Comparison of ENCODE assay signal across 14 cellular contexts in the genomic region with DNA sequence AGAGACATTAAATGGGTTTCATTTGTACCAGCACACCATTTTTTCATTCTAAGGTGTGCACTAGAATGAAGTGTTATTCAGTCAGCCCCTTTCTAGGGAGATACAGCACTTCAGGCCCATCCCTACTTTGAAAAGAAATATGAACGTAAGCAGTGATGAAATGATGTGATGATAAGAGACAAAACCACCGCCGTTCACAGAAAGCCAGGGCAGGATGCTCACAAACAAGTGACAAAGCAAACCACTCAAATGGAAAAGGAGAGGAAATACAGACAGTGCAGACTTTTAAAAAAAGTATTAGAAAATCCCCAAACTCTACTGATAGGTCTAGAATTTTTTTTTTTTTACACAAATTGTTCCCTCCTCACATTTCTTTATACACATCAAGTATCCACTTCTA.
DNase-seq lines count a peak whose midpoint lies in the region; ATAC-seq, FAIRE-seq and TF ChIP-seq lines count a peak whose summit lies in the region.
"Had no signal": no experiment of that assay in that cellular context is flagged by ENCODE, and none has a peak within 500 bp of the region (broad histone marks: within the 10 kb centered on the region; RNA-seq: fewer than 3 reads in every experiment).

No MANE protein-coding gene starts in this region.

- H3K4me3 Mint-ChIP-seq in CD8-positive, alpha-beta T cell, result peak overlapping the region; percentile 52
- peak overlapping the region in 9 of 10 donors; percentile 12 to 68 (median 48) for H3K4me3 Mint-ChIP-seq in naive thymus-derived CD8-positive, alpha-beta T cell

- H3K4me1 Mint-ChIP-seq in CD8-positive, alpha-beta T cell (ENCODE audit: low read depth), result peaks cover 77% of the 10 kb centered on the region
- H3K4me1 Mint-ChIP-seq in naive thymus-derived CD8-positive, alpha-beta T cell, result peaks cover 25 to 72% (median 69%) of the 10 kb centered on the region in 4 donors

- peak; percentile 30 to 85 (median 61) for DNase-seq in CD8-positive, alpha-beta T cell
- DNase-seq in activated T-cell treated with anti-CD3 and anti-CD28 coated beads, Interleukin-2, amount 50 U/mL, for 1 hour, result peak; percentile 41
- peak; percentile 22 to 91 (median 74) for DNase-seq in naive thymus-derived CD8-positive, alpha-beta T cell
- no peak for DNase-seq in vagina (ENCODE audit: extremely low spot score in 2 of 2)
- DNase-seq in pancreas, result no peak
- no peak for DNase-seq in GDM1 (lab: John Stamatoyannopoulos, UW)
- DNase-seq: NCI-H2029 treated with DMSO at 0.1 percent for 48 hours, retina, substantia nigra had no signal

- TF ChIP-seq POLR2A in vagina (IDR thresholded peaks at IDR 0.05), result no peak

- no peaks in the 10 kb centered on the region for H3K27me3 ChIP-seq in CD8-positive, alpha-beta T cell (ENCODE audit: insufficient read depth, low read length)
- no peaks in the 10 kb centered on the region for H3K27me3 ChIP-seq in vagina
- H3K27me3 ChIP-seq in pancreas, result no peaks in the 10 kb centered on the region

- CTCF ChIA-PET in CD8-positive, alpha-beta T cell (lab: Charles Lee), result interaction anchor here (0.8 to 1.3 kb wide), 3 partner anchors 11 to 31 kb away, joined by 3 to 4 read pairs (median 3); no protein-coding TSS in a partner anchor

- H3K27me3 Mint-ChIP-seq in CD8-positive, alpha-beta T cell (ENCODE audit: low read depth), result no peaks in the 10 kb centered on the region
- no peaks in the 10 kb centered on the region for H3K27me3 Mint-ChIP-seq in naive thymus-derived CD8-positive, alpha-beta T cell

- H3K36me3 ChIP-seq in CD8-positive, alpha-beta T cell (ENCODE audit: insufficient read depth, low read length), result no peaks in the 10 kb centered on the region
- H3K36me3 ChIP-seq in vagina, result peaks cover 0 to 15% of the 10 kb centered on the region in 2 donors
- H3K36me3 ChIP-seq in pancreas, result peaks cover 0 to 5% (median 0%) of the 10 kb centered on the region in 3 donors

- peak overlapping the region; percentile 28 for H3K27ac ChIP-seq in CD8-positive, alpha-beta T cell (ENCODE audit: low read depth, low read length)
- no peak overlapping the region for H3K27ac ChIP-seq in vagina
- H3K27ac ChIP-seq in pancreas, result no peak overlapping the region

- intact Hi-C loops in CD8-positive, alpha-beta T cell (cut with DNase I, micrococcal nuclease), result loop anchor here (2.0 to 10.0 kb wide), 8 partner anchors 44 to 1123 kb away; a partner anchor contains a TSS
- intact Hi-C loops in vagina (cut with DNase I), result no loop called here
- intact Hi-C loops in pancreas (cut with DNase I), result no loop called here

- H3K36me3 Mint-ChIP-seq in CD8-positive, alpha-beta T cell, result peaks cover 37% of the 10 kb centered on the region
- peaks cover 0 to 5% (median 2%) of the 10 kb centered on the region in 3 donors for H3K36me3 Mint-ChIP-seq in naive thymus-derived CD8-positive, alpha-beta T cell

- H3K9me3 ChIP-seq in CD8-positive, alpha-beta T cell (ENCODE audit: low read length), result peaks cover 4% of the 10 kb centered on the region
- H3K9me3 ChIP-seq in vagina (no peaks in the 10 kb centered on the region), pancreas (no peaks in the 10 kb centered on the region)

- TF ChIP-seq CTCF in CD8-positive, alpha-beta T cell (IDR thresholded peaks at IDR 0.05), result no peak
- no peak for TF ChIP-seq CTCF in vagina (IDR thresholded peaks at IDR 0.05)
- TF ChIP-seq CTCF in pancreas (IDR thresholded peaks at IDR 0.05), result no peak

- peaks cover 2% of the 10 kb centered on the region for H3K9me3 Mint-ChIP-seq in CD8-positive, alpha-beta T cell
- peaks cover 0 to 3% (median 0%) of the 10 kb centered on the region in 9 donors for H3K9me3 Mint-ChIP-seq in naive thymus-derived CD8-positive, alpha-beta T cell

- POLR2A ChIA-PET in CD8-positive, alpha-beta T cell (lab: Charles Lee), result interaction anchor here (1.2 kb wide), 1 partner anchor 280 kb away, joined by 4 read pairs; a partner anchor contains a TSS
- POLR2A ChIA-PET in naive thymus-derived CD8-positive, alpha-beta T cell (lab: Charles Lee), result interaction anchor here (0.7 kb wide), 1 partner anchor 166 kb away, joined by 3 read pairs; no protein-coding TSS in a partner anchor

- H3K27ac Mint-ChIP-seq in CD8-positive, alpha-beta T cell, result peak overlapping the region; percentile 95
- peak overlapping the region; percentile 73 to 98 (median 94) for H3K27ac Mint-ChIP-seq in naive thymus-derived CD8-positive, alpha-beta T cell

- 92 to 99% methylated on average over 3 of the region's 3 CpGs for WGBS in pancreas, 2 donors

- no peak overlapping the region for H3K4me3 ChIP-seq in CD8-positive, alpha-beta T cell (ENCODE audit: low read depth, low read length)
- H3K4me3 ChIP-seq in vagina, result no peak overlapping the region
- H3K4me3 ChIP-seq in pancreas, result no peak overlapping the region

- ATAC-seq in CD8-positive, alpha-beta T cell, result peak; percentile 81
- ATAC-seq in HG03095 (IDR thresholded peaks at IDR 0.05; ENCODE audit: unreplicated experiment), result peak; percentile 37
- ATAC-seq in naive thymus-derived CD8-positive, alpha-beta T cell, result peak; percentile 78 to 83
- ATAC-seq in pancreas, result no peak
- ATAC-seq in HG03521 (IDR thresholded peaks at IDR 0.05; ENCODE audit: unreplicated experiment), result no peak
- ATAC-seq: left lobe of liver had no signal

- no peak for FAIRE-seq in pancreas (lab: Jason Lieb, UNC)
- FAIRE-seq: astrocyte, H54 had no signal

- H3K4me1 ChIP-seq in CD8-positive, alpha-beta T cell (ENCODE audit: insufficient read depth, low read length), result peaks cover 60% of the 10 kb centered on the region
- H3K4me1 ChIP-seq in vagina, result peaks cover 29% of the 10 kb centered on the region
- H3K4me1 ChIP-seq in pancreas, result no peaks in the 10 kb centered on the region

Comparison
In these comparisons a context has a peak if more than half of its experiments do, and no peak if none do; other contexts are left out.
1. ATAC-seq: peak in CD8-positive, alpha-beta T cell (single experiment), HG03095 (single experiment) and naive thymus-derived CD8-positive, alpha-beta T cell (2 of 2); none in pancreas (0 of 4) and HG03521 (single experiment).
2. DNase-seq: peak in CD8-positive, alpha-beta T cell (7 of 7), activated T-cell treated with anti-CD3 and anti-CD28 coated beads, Interleukin-2, amount 50 U/mL, for 1 hour (single experiment) and naive thymus-derived CD8-positive, alpha-beta T cell (10 of 10); none in vagina (0 of 2), pancreas (0 of 6) and GDM1 (single experiment).
3. intact Hi-C loops: an anchor here in CD8-positive, alpha-beta T cell (2.0 to 10.0 kb wide); none called in vagina and pancreas.